ENCODE assay signal across 18 cellular contexts in genomic region chr1:27647328-27647727, GRCh38. TPM values are rescaled to one million over a fixed set of nuclear protein-coding genes. Genes with fewer than 3 reads are reported as not detected.
A peak's percentile ranks its signal among the peaks of the same experiment; 100 is the strongest.
DNase-seq lines count a peak whose midpoint lies in the region; ATAC-seq, FAIRE-seq and TF ChIP-seq lines count a peak whose summit lies in the region.
"Had no signal": no experiment of that assay in that cellular context is flagged by ENCODE, and none has a peak within 500 bp of the region (broad histone marks: within the 10 kb centered on the region; RNA-seq: fewer than 3 reads in every experiment).

No MANE protein-coding gene starts in this region.

- H3K27ac ChIP-seq in left ventricle myocardium inferior (replicated peaks) (peak overlapping the region; percentile 68), IMR-90 (ENCODE audit: insufficient read depth, low read length) (no peak overlapping the region), K562 (ENCODE audit: extremely low read depth, low read depth, low read length) (no peak overlapping the region)
- H3K27ac ChIP-seq: GM23248, HL-60 had no signal

- no peak overlapping the region for H3K4me2 ChIP-seq in IMR-90 (ENCODE audit: low read depth, low read length)
- no peak overlapping the region for H3K4me2 ChIP-seq in K562 (ENCODE audit: insufficient read depth, low read length)

- H3K4me1 ChIP-seq in left ventricle myocardium inferior (peaks cover 56% of the 10 kb centered on the region), IMR-90 (ENCODE audit: control insufficient read depth, insufficient read depth, low read length) (peaks cover 4% of the 10 kb centered on the region), K562 (replicated peaks in 1 of 2; ENCODE audit: control insufficient read depth in 2 of 2, insufficient read depth in 2 of 2, low read length in 2 of 2) (peaks cover 15 to 19% of the 10 kb centered on the region in 2 experiments; a peak in 4 of 5 replicates)

- intact Hi-C loops in left ventricle myocardium inferior (cut with micrococcal nuclease): no loop called here
- intact Hi-C loops in Right ventricle myocardium inferior (cut with DNase I): loop anchor here (2.0 kb wide), 1 partner anchor 13 kb away; no protein-coding TSS in a partner anchor
- intact Hi-C loops in IMR-90 (cut with micrococcal nuclease): no loop called here
- intact Hi-C loops in K562 (cut with micrococcal nuclease): no loop called here

- CTCF ChIA-PET in IMR-90 (lab: Yijun Ruan, JAX): no interaction called here
- CTCF ChIA-PET in K562 (lab: Yijun Ruan, JAX; ENCODE audit: low intra/inter-chr PET ratio): no interaction called here

- no peak overlapping the region for H4K5ac ChIP-seq in IMR-90 (ENCODE audit: low read depth, low read length)

- H3K36me3 ChIP-seq in left ventricle myocardium inferior (no peaks in the 10 kb centered on the region), IMR-90 (ENCODE audit: control insufficient read depth, insufficient read depth, low read length) (no peaks in the 10 kb centered on the region), K562 (ENCODE audit: control insufficient read depth, insufficient read depth, low read length) (no peaks in the 10 kb centered on the region)
- H3K36me3 ChIP-seq: BLaER1 treated with 17β-estradiol and CSF1 and Interleukin-3, amounts not matched to agents 10 nM and 100 nM had no signal

- no peaks in the 10 kb centered on the region for H4K20me1 ChIP-seq in IMR-90 (ENCODE audit: insufficient read depth, low read length)
- no peaks in the 10 kb centered on the region for H4K20me1 ChIP-seq in K562 (replicated peaks; ENCODE audit: control insufficient read depth, insufficient read depth, low read length)
- H4K20me1 ChIP-seq: BLaER1 treated with 17β-estradiol and CSF1 and Interleukin-3, amounts not matched to agents 10 nM and 100 nM had no signal

- H2AK5ac ChIP-seq in IMR-90 (ENCODE audit: low read depth, low read length): no peak overlapping the region

- H3K4ac ChIP-seq in IMR-90 (ENCODE audit: low read depth, low read length): no peak overlapping the region

- H2AFZ ChIP-seq in IMR-90 (replicated peaks; ENCODE audit: low read length, poor library complexity) (peak overlapping the region; percentile 10), K562 (ENCODE audit: low read depth, low read length) (no peak overlapping the region)
- H2AFZ ChIP-seq: GM23248 had no signal

- dilution Hi-C loops in IMR-90 (cut with HindIII; ENCODE audit: low sequenced_read_pairs, unreplicated experiment): no loop called here

- no peak overlapping the region for H2BK15ac ChIP-seq in IMR-90 (ENCODE audit: low read depth, low read length)

- no peak overlapping the region for H3K23ac ChIP-seq in IMR-90 (ENCODE audit: low read depth, low read length)

- no peaks in the 10 kb centered on the region for H3K79me2 ChIP-seq in K562 (ENCODE audit: control insufficient read depth, insufficient read depth, low read length)

- H3K9ac ChIP-seq in IMR-90 (ENCODE audit: low read depth, low read length) (no peak overlapping the region), K562 (ENCODE audit: insufficient read depth in 1 of 2, low read depth in 2 of 2, low read length in 2 of 2) (no peak overlapping the region)
- H3K9ac ChIP-seq: GM23248 had no signal

- no peak overlapping the region for H3K18ac ChIP-seq in IMR-90 (ENCODE audit: low read depth, low read length)

- FAIRE-seq in K562 (lab: Jason Lieb, UNC): no peak
- FAIRE-seq: GM12878, H54 had no signal

- ATAC-seq in Right ventricle myocardium inferior (no peak), IMR-90 (ENCODE audit: low read depth) (no peak), K562 (no peak), HG03097 (IDR thresholded peaks at IDR 0.05; ENCODE audit: low FRiP score, unreplicated experiment) (no peak)
- ATAC-seq: CD8-positive, alpha-beta T cell; GM12878 had no signal

- TF ChIP-seq RAD21 in IMR-90 (IDR thresholded peaks at IDR 0.05; ENCODE audit: low read length) (no peak), K562 (CRISPR knock-in tag; conservative IDR thresholded peaks at IDR 0.05 in 1 of 2, IDR thresholded peaks at IDR 0.05 in 1 of 2) (no peak)

- no peak overlapping the region for H4K91ac ChIP-seq in IMR-90 (ENCODE audit: insufficient read depth, low read depth, low read length)

- TF ChIP-seq POLR2A in IMR-90 (IDR thresholded peaks at IDR 0.05; ENCODE audit: low read depth, low read length): no peak
- TF ChIP-seq POLR2A in K562 (conservative IDR thresholded peaks at IDR 0.05): no peak

- H3K14ac ChIP-seq in IMR-90 (replicated peaks; ENCODE audit: low read depth, low read length): no peak overlapping the region

- H3K79me1 ChIP-seq in IMR-90 (ENCODE audit: low read depth in 1 of 2, low read length in 2 of 2): no peaks in the 10 kb centered on the region

- TF ChIP-seq CTCF in left ventricle myocardium inferior (IDR thresholded peaks at IDR 0.05; ENCODE audit: borderline replicate concordance): no peak
- no peak for TF ChIP-seq CTCF in IMR-90 (conservative IDR thresholded peaks at IDR 0.05; ENCODE audit: low read depth, low read length)
- TF ChIP-seq CTCF in K562 (IDR thresholded peaks at IDR 0.05 in 2 of 3, conservative IDR thresholded peaks at IDR 0.05 in 1 of 3; ENCODE audit: insufficient read depth in 2 of 3, low read depth in 1 of 3, low read length in 3 of 3): no peak

- H2AK9ac ChIP-seq in IMR-90 (replicated peaks; ENCODE audit: low read depth, low read length, poor library complexity): no peak overlapping the region

- H3K27me3 ChIP-seq in left ventricle myocardium inferior (ENCODE audit: low read depth) (no peaks in the 10 kb centered on the region), IMR-90 (ENCODE audit: control insufficient read depth, insufficient read depth, low read length) (peaks cover 6% of the 10 kb centered on the region; the same call in 1 of the 2 replicates), K562 (ENCODE audit: control insufficient read depth in 2 of 2, insufficient read depth in 2 of 2, low read length in 2 of 2) (no peaks in the 10 kb centered on the region)
- H3K27me3 ChIP-seq: BLaER1 treated with 17β-estradiol and CSF1 and Interleukin-3, amounts not matched to agents 10 nM and 100 nM had no signal

- H2BK120ac ChIP-seq in IMR-90 (ENCODE audit: low read depth, low read length): no peak overlapping the region

- in situ Hi-C loops in IMR-90 (cut with MboI; ENCODE audit: low sequenced_read_pairs): no loop called here
- in situ Hi-C loops in K562 (cut with MboI): no loop called here

- H2BK20ac ChIP-seq in IMR-90 (ENCODE audit: low read depth, low read length): no peak overlapping the region

- H3K9me1 ChIP-seq in IMR-90 (ENCODE audit: insufficient read depth, low read length): peaks cover 9% of the 10 kb centered on the region
- no peaks in the 10 kb centered on the region for H3K9me1 ChIP-seq in K562 (ENCODE audit: control insufficient read depth, insufficient read depth, low read length)

- WGBS in IMR-90 (ENCODE audit: extremely low coverage in 2 of 2, insufficient read length in 1 of 2), 2 experiments: 100% methylated on average over 1 of the region's 5 CpGs; no CpG with 5 or more reads in 1 of the 2 experiments
- WGBS in K562 (ENCODE audit: insufficient coverage, low coverage, missing lambda C conversion rate): 51% methylated on average over 5 of the region's 5 CpGs

- DNase-seq in left ventricle myocardium inferior: no peak
- no peak for DNase-seq in Right ventricle myocardium inferior (ENCODE audit: missing footprints)
- DNase-seq in IMR-90: no peak
- DNase-seq in K562 (ENCODE audit: extremely low read depth in 1 of 4, low spot score in 3 of 4): peak in 1 of 4 experiments; percentile 12
- DNase-seq in stimulated activated naive CD4-positive, alpha-beta T cell (lab: John Stamatoyannopoulos, UW): no peak
- DNase-seq: Calu3; CD8-positive, alpha-beta T cell; EL; GM23248; HCEC 1CT had no signal

- H3K9me3 ChIP-seq in left ventricle myocardium inferior (replicated peaks): no peaks in the 10 kb centered on the region
- no peaks in the 10 kb centered on the region for H3K9me3 ChIP-seq in IMR-90 (ENCODE audit: control insufficient read depth, insufficient read depth, low read length)
- no peaks in the 10 kb centered on the region for H3K9me3 ChIP-seq in K562 (replicated peaks; ENCODE audit: control insufficient read depth, insufficient read depth, low read depth, low read length)
- H3K9me3 ChIP-seq: BLaER1 treated with 17β-estradiol and CSF1 and Interleukin-3, amounts not matched to agents 10 nM and 100 nM had no signal

- no peak overlapping the region for H2BK5ac ChIP-seq in IMR-90 (ENCODE audit: low read depth, low read length, poor library complexity, severe bottlenecking)

- TF ChIP-seq EP300 in K562 (IDR thresholded peaks at IDR 0.05; ENCODE audit: low read length): no peak

- no peak overlapping the region for H3K4me3 ChIP-seq in left ventricle myocardium inferior
- H3K4me3 ChIP-seq in IMR-90 (ENCODE audit: insufficient read depth, low read depth, low read length): no peak overlapping the region
- no peak overlapping the region for H3K4me3 ChIP-seq in K562
- H3K4me3 ChIP-seq: BLaER1 treated with 17β-estradiol and CSF1 and Interleukin-3, amounts not matched to agents 10 nM and 100 nM; GM12878; GM23248 had no signal

- no peak overlapping the region for H3K56ac ChIP-seq in IMR-90 (ENCODE audit: extremely low read depth, insufficient read depth, low read length)

- POLR2A ChIA-PET in IMR-90 (lab: Charles Lee; ENCODE audit: unreplicated experiment) (no interaction called here), K562 (lab: Yijun Ruan, JAX) (interaction anchor here (0.6 to 0.9 kb wide), 3 partner anchors 8 to 422 kb away, joined by 3 to 7 read pairs (median 3); no protein-coding TSS in a partner anchor)

- BruUV-seq in IMR-90 (replicated peaks; lab: Mats Ljungman, UMichigan) (no TSS peak), K562 (replicated peaks; lab: Mats Ljungman, UMichigan) (no TSS peak)

- no peak overlapping the region for H4K8ac ChIP-seq in IMR-90 (ENCODE audit: low read depth in 2 of 2, low read length in 2 of 2)

RNA-seq across cellular contexts. Expression of gene FGR, which starts 12.3 kb away (rescaled TPM):
- total RNA-seq in left ventricle myocardium inferior: 3.5 TPM
- total RNA-seq in Right ventricle myocardium inferior: 5.1 TPM
- not detected in 2 replicates for total RNA-seq in IMR-90 (2012; rRNA removed)
- polyA plus RNA-seq in IMR-90 (2012; rRNA removed): not detected in 2 replicates
- not detected in 2 replicates for polyA plus RNA-seq in IMR-90 (2012; cell fraction: cytosol; rRNA removed)
- polyA plus RNA-seq in IMR-90 (2012; cell fraction: nucleus; rRNA removed; ENCODE audit: low replicate concordance): 0.08 TPM in 1 of 2 replicates, not detected in the other
- total RNA-seq in K562 (2011; cell fraction: chromatin; rRNA removed; ENCODE audit: low replicate concordance): not detected in 2 replicates
- total RNA-seq in K562 (2011; cell fraction: nucleolus; rRNA removed): not detected in 2 replicates
- not detected in 2 replicates for total RNA-seq in K562 (2011; cell fraction: nucleoplasm; rRNA removed)
- not detected in 2 replicates for total RNA-seq in K562 (2014; rRNA removed)
- not detected in 2 replicates for total RNA-seq in K562 (2014; rRNA removed; fragmentation: Illumina TruSeq; extraction: Trizol)
- total RNA-seq in K562 (2015; rRNA removed; fragmentation: Illumina TruSeq; extraction: Trizol): not detected in 2 replicates
- total RNA-seq in K562 (2021): 0.11 and 0.38 TPM in 2 replicates
- 0.04 TPM in 1 of 2 replicates, not detected in the other for polyA plus RNA-seq in K562 (2011; rRNA removed)
- polyA plus RNA-seq in K562 (2011; cell fraction: cytosol; rRNA removed): 0.06 TPM in 1 of 2 replicates, not detected in the other
- polyA plus RNA-seq in K562 (2011; cell fraction: nucleus; rRNA removed): 0.20 TPM in 1 of 2 replicates, not detected in the other
- polyA plus RNA-seq in K562 (2012): not detected in 2 replicates
- not detected in 2 replicates for polyA plus RNA-seq in K562 (2014; fragmentation: Illumina TruSeq; extraction: Trizol)
- polyA plus RNA-seq in K562 (2014; fragmentation: Nextera tagmentation; extraction: Ambion mirVana): not detected
- polyA plus RNA-seq in K562 (2014; rRNA removed): not detected in 2 replicates
- polyA minus RNA-seq in K562 (2011; rRNA and poly(A)+ RNA removed): not detected in 2 replicates
- polyA minus RNA-seq in K562 (2011; cell fraction: cytosol; rRNA and poly(A)+ RNA removed): not detected in 2 replicates
- not detected in 2 replicates for polyA minus RNA-seq in K562 (2011; cell fraction: nucleus; rRNA and poly(A)+ RNA removed)
- total RNA-seq: A172, Calu3, G401, GM23248, HT1080 had no signal
- polyA plus RNA-seq: GM23248 had no signal

RNA-seq across cellular contexts. Expression of gene IFI6, which starts 24.7 kb away (rescaled TPM):
- total RNA-seq in left ventricle myocardium inferior (39.2 TPM), Right ventricle myocardium inferior (34.6 TPM), IMR-90 (2012; rRNA removed) (6.7 and 7.3 TPM in 2 replicates), K562 (2014; rRNA removed) (4.5 and 4.7 TPM in 2 replicates), K562 (2014; rRNA removed; fragmentation: Illumina TruSeq; extraction: Trizol) (0.99 and 1.0 TPM in 2 replicates), K562 (2015; rRNA removed; fragmentation: Illumina TruSeq; extraction: Trizol) (1.6 and 2.2 TPM in 2 replicates), K562 (2021) (3.8 and 5.0 TPM in 2 replicates)
- polyA plus RNA-seq in IMR-90 (2012; rRNA removed) (16.8 and 17.2 TPM in 2 replicates), K562 (2011; rRNA removed) (2.0 and 2.7 TPM in 2 replicates), K562 (2014; fragmentation: Illumina TruSeq; extraction: Trizol) (2.4 and 2.9 TPM in 2 replicates), K562 (2014; fragmentation: Nextera tagmentation; extraction: Ambion mirVana) (under 1 TPM; 0.17 to 0.76 TPM), K562 (2014; rRNA removed) (4.0 and 4.4 TPM in 2 replicates)
- polyA plus RNA-seq in IMR-90 (2012; cell fraction: cytosol; rRNA removed): 31.2 and 35.3 TPM in 2 replicates
- 5.7 and 7.7 TPM in 2 replicates for polyA plus RNA-seq in IMR-90 (2012; cell fraction: nucleus; rRNA removed; ENCODE audit: low replicate concordance)
- 0.67 TPM in 1 of 2 replicates, not detected in the other for total RNA-seq in K562 (2011; cell fraction: chromatin; rRNA removed; ENCODE audit: low replicate concordance)
- 2.6 and 3.8 TPM in 2 replicates for total RNA-seq in K562 (2011; cell fraction: nucleolus; rRNA removed)
- total RNA-seq in K562 (2011; cell fraction: nucleoplasm; rRNA removed): 1.1 and 2.4 TPM in 2 replicates
- polyA plus RNA-seq in K562 (2011; cell fraction: cytosol; rRNA removed): 3.4 and 3.9 TPM in 2 replicates
- polyA plus RNA-seq in K562 (2011; cell fraction: nucleus; rRNA removed): 0.55 and 1.0 TPM in 2 replicates
- polyA plus RNA-seq in K562 (2012): 8.1 and 10.3 TPM in 2 replicates
- 0.60 TPM in 1 of 2 replicates, not detected in the other for polyA minus RNA-seq in K562 (2011; rRNA and poly(A)+ RNA removed)
- 1.4 and 2.8 TPM in 2 replicates for polyA minus RNA-seq in K562 (2011; cell fraction: cytosol; rRNA and poly(A)+ RNA removed)
- not detected in 2 replicates for polyA minus RNA-seq in K562 (2011; cell fraction: nucleus; rRNA and poly(A)+ RNA removed)

RNA-seq across cellular contexts. Expression of gene AHDC1, which starts 43.4 kb away (rescaled TPM):
- 40.1 TPM for total RNA-seq in left ventricle myocardium inferior
- total RNA-seq in Right ventricle myocardium inferior: 51.2 TPM
- 1.7 and 2.0 TPM in 2 replicates for total RNA-seq in IMR-90 (2012; rRNA removed)
- polyA plus RNA-seq in IMR-90 (2012; rRNA removed): 11.6 and 16.1 TPM in 2 replicates
- 4.9 and 11.5 TPM in 2 replicates for polyA plus RNA-seq in IMR-90 (2012; cell fraction: cytosol; rRNA removed)
- 25.9 and 46.8 TPM in 2 replicates for polyA plus RNA-seq in IMR-90 (2012; cell fraction: nucleus; rRNA removed; ENCODE audit: low replicate concordance)
- total RNA-seq in K562 (2011; cell fraction: chromatin; rRNA removed; ENCODE audit: low replicate concordance): 62.5 and 101 TPM in 2 replicates
- total RNA-seq in K562 (2011; cell fraction: nucleolus; rRNA removed): 36.7 and 38.9 TPM in 2 replicates
- 49.2 and 72.8 TPM in 2 replicates for total RNA-seq in K562 (2011; cell fraction: nucleoplasm; rRNA removed)
- total RNA-seq in K562 (2014; rRNA removed): 7.9 and 12.5 TPM in 2 replicates
- total RNA-seq in K562 (2014; rRNA removed; fragmentation: Illumina TruSeq; extraction: Trizol): 3.6 and 4.6 TPM in 2 replicates
- total RNA-seq in K562 (2015; rRNA removed; fragmentation: Illumina TruSeq; extraction: Trizol): 4.7 and 4.8 TPM in 2 replicates
- 36.4 and 37.8 TPM in 2 replicates for total RNA-seq in K562 (2021)
- 3.1 and 4.2 TPM in 2 replicates for polyA plus RNA-seq in K562 (2011; rRNA removed)
- 2.3 and 3.9 TPM in 2 replicates for polyA plus RNA-seq in K562 (2011; cell fraction: cytosol; rRNA removed)
- 13.3 and 21.8 TPM in 2 replicates for polyA plus RNA-seq in K562 (2011; cell fraction: nucleus; rRNA removed)
- 13.7 and 18.2 TPM in 2 replicates for polyA plus RNA-seq in K562 (2012)
- polyA plus RNA-seq in K562 (2014; fragmentation: Illumina TruSeq; extraction: Trizol): 5.4 and 9.5 TPM in 2 replicates
- under 1 TPM; 0.21 to 0.59 TPM for polyA plus RNA-seq in K562 (2014; fragmentation: Nextera tagmentation; extraction: Ambion mirVana)
- polyA plus RNA-seq in K562 (2014; rRNA removed): 8.5 and 9.0 TPM in 2 replicates
- polyA minus RNA-seq in K562 (2011; rRNA and poly(A)+ RNA removed): 3.7 and 9.1 TPM in 2 replicates
- 12.2 and 15.2 TPM in 2 replicates for polyA minus RNA-seq in K562 (2011; cell fraction: cytosol; rRNA and poly(A)+ RNA removed)
- 10.6 and 11.6 TPM in 2 replicates for polyA minus RNA-seq in K562 (2011; cell fraction: nucleus; rRNA and poly(A)+ RNA removed)
